10 cellular contexts compared by ENCODE assay signal in the genomic region with DNA sequence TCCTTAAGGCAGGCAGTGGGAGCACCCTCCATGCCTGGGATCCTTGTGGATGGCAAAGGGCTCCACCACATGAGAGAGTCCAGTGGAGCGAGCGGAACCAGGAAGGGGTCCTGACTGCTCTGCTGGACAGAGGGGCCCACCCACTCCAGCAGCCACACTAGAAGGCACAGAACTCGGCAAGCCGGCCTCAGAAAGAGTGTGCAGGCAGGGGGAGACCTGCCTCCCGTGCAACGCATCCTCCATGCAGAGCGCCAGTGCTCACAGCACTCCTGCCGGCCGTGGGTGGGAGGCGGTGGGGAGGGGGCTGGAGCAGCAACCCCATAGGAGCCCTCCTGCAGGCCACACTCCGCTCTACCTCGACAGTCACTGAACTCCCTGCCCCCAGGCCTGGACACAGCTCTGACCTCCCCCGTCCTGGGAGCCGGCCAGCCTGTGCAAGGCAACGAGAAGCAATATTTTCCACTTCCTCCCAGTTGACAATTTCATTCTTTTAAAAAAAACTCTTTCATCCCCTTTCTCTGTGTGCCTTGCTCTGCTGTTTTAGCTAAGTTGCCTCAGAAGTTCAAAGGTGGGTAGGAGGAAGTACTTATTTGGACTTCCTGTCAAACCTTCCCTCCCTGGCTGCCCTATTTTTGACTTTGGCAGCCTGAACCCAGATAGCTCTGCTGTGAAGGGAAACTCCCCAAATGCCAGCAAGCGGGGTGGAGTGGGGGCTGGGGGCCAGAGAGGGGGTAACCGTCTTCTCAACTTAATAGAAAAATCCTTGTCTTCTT. TPM values are rescaled to one million over a fixed set of nuclear protein-coding genes. Genes with fewer than 3 reads are reported as not detected.
DNase-seq lines count a peak whose midpoint lies in the region; ATAC-seq, FAIRE-seq and TF ChIP-seq lines count a peak whose summit lies in the region.
"Had no signal": no experiment of that assay in that cellular context is flagged by ENCODE, and none has a peak within 500 bp of the region (broad histone marks: within the 10 kb centered on the region; RNA-seq: fewer than 3 reads in every experiment).

No MANE protein-coding gene starts in this region.

- H3F3A ChIP-seq in GM23338 (replicated peaks; ENCODE audit: low read depth) = no peaks in the 10 kb centered on the region
- H3F3A ChIP-seq in smooth muscle cell (ENCODE audit: low read depth) = peaks cover 6% of the 10 kb centered on the region

- H3K27ac Mint-ChIP-seq in GM23338 = no peak overlapping the region
- H3K27ac Mint-ChIP-seq in activated T-cell treated with anti-CD3 and anti-CD28 coated beads, Interleukin-2, amount 50 U/mL, for 24 hours = peak overlapping the region; percentile 95

- H3K9me2 ChIP-seq in GM23338 (ENCODE audit: insufficient read depth) = 0 out of 2 replicates have a peak, but pooled peaks cover 6% of the 10 kb centered on the region

- no peak overlapping the region for H3K4me3 ChIP-seq in GM23338
- H3K4me3 ChIP-seq in kidney (ENCODE audit: low read length in 2 of 2) = no peak overlapping the region
- no peak overlapping the region for H3K4me3 ChIP-seq in testis
- H3K4me3 ChIP-seq in smooth muscle cell = no peak overlapping the region

- TF ChIP-seq CTCF in GM10266 (IDR thresholded peaks at IDR 0.05; ENCODE audit: control insufficient read depth, insufficient read depth, low read depth, missing control alignments) (no peak), GM23338 (conservative IDR thresholded peaks at IDR 0.05; ENCODE audit: low read depth in 2 of 2) (0 out of 4 replicates have a peak, but pooled peaks of 1 of the 2 experiments have one; percentile 13), kidney (IDR thresholded peaks at IDR 0.05; ENCODE audit: borderline replicate concordance, extremely low read depth, insufficient read depth) (no peak), testis (IDR thresholded peaks at IDR 0.05) (no peak), smooth muscle cell (IDR thresholded peaks at IDR 0.05; ENCODE audit: borderline replicate concordance, insufficient read depth, poor library complexity, severe bottlenecking) (no peak)

- peak; percentile 78 for ATAC-seq in GM23338

- H4K20me1 ChIP-seq in GM23338 (replicated peaks; ENCODE audit: insufficient read depth) (no peaks in the 10 kb centered on the region), smooth muscle cell (ENCODE audit: low read depth) (no peaks in the 10 kb centered on the region)

- H3K36me3 ChIP-seq in GM23338 (ENCODE audit: insufficient read depth) = no peaks in the 10 kb centered on the region
- no peaks in the 10 kb centered on the region for H3K36me3 ChIP-seq in kidney (ENCODE audit: control insufficient read depth in 1 of 2, insufficient read depth in 2 of 2, low read length in 2 of 2)
- no peaks in the 10 kb centered on the region for H3K36me3 ChIP-seq in testis (ENCODE audit: low read depth, missing control alignments)
- H3K36me3 ChIP-seq in smooth muscle cell (ENCODE audit: low read depth) = no peaks in the 10 kb centered on the region

- H3K27ac ChIP-seq in GM23338 (ENCODE audit: low read depth) (no peak overlapping the region), kidney (ENCODE audit: low read depth in 2 of 2, low read length in 2 of 2) (peak overlapping the region in 1 of 2 donors; percentile 70), testis (peak overlapping the region in 1 of 2 donors; percentile 11), smooth muscle cell (ENCODE audit: low read depth) (no peak overlapping the region)

- H3K27me3 ChIP-seq in GM23338 (ENCODE audit: insufficient read depth) (no peaks in the 10 kb centered on the region), testis (no peaks in the 10 kb centered on the region), smooth muscle cell (ENCODE audit: low read depth) (no peaks in the 10 kb centered on the region)

- H2AFZ ChIP-seq in GM23338 = 0 out of 2 replicates have a peak overlapping the region, but pooled peaks have one; percentile 32
- H2AFZ ChIP-seq in smooth muscle cell (ENCODE audit: low read depth) = no peak overlapping the region

- no peak overlapping the region for H3K4me2 ChIP-seq in GM23338
- no peak overlapping the region for H3K4me2 ChIP-seq in smooth muscle cell

- H3K79me2 ChIP-seq in GM23338 (replicated peaks; ENCODE audit: insufficient read depth) (no peaks in the 10 kb centered on the region), smooth muscle cell (ENCODE audit: low read depth) (no peaks in the 10 kb centered on the region)

- intact Hi-C loops in kidney (cut with DNase I) (no loop called here), testis (cut with DNase I; ENCODE audit: low total_unique reads) (no loop called here)

- peaks cover 27% of the 10 kb centered on the region for H3K4me1 Mint-ChIP-seq in GM23338
- H3K4me1 Mint-ChIP-seq in activated T-cell treated with anti-CD3 and anti-CD28 coated beads, Interleukin-2, amount 50 U/mL, for 24 hours (ENCODE audit: low read depth) = peaks cover 92% of the 10 kb centered on the region

- H3K4me1 ChIP-seq in GM23338 (ENCODE audit: insufficient read depth) = no peaks in the 10 kb centered on the region; the same call in none of the 2 replicates
- peaks cover 0 to 6% of the 10 kb centered on the region in 2 donors for H3K4me1 ChIP-seq in kidney (ENCODE audit: control insufficient read depth in 1 of 2, insufficient read depth in 1 of 2, low read depth in 1 of 2, low read length in 2 of 2)
- peaks cover 34% of the 10 kb centered on the region for H3K4me1 ChIP-seq in testis
- H3K4me1 ChIP-seq in smooth muscle cell (ENCODE audit: low read depth) = peaks cover 7% of the 10 kb centered on the region

- H3K9me3 ChIP-seq in kidney (ENCODE audit: control insufficient read depth in 1 of 2, low read length in 2 of 2) = no peaks in the 10 kb centered on the region
- no peaks in the 10 kb centered on the region for H3K9me3 ChIP-seq in testis
- H3K9me3 ChIP-seq in smooth muscle cell (replicated peaks; ENCODE audit: low read depth) = no peaks in the 10 kb centered on the region

- no peak for FAIRE-seq in kidney (lab: Jason Lieb, UNC)
- FAIRE-seq: astrocyte had no signal

- H3K27me3 Mint-ChIP-seq in GM23338 (ENCODE audit: insufficient read depth, low read depth, poor library complexity) = peaks cover 6% of the 10 kb centered on the region
- H3K27me3 Mint-ChIP-seq in activated T-cell treated with anti-CD3 and anti-CD28 coated beads, Interleukin-2, amount 50 U/mL, for 24 hours = no peaks in the 10 kb centered on the region

- 46 to 57% methylated on average over 14 to 17 of the region's 17 CpGs for WGBS in testis, 2 donors
- 65% methylated on average over 17 of the region's 17 CpGs for WGBS in smooth muscle cell (ENCODE audit: low lambda C conversion rate)

- H3K9me3 Mint-ChIP-seq in GM23338 = no peaks in the 10 kb centered on the region; the same call in 2 of the 3 replicates
- H3K9me3 Mint-ChIP-seq in activated T-cell treated with anti-CD3 and anti-CD28 coated beads, Interleukin-2, amount 50 U/mL, for 24 hours = no peaks in the 10 kb centered on the region

- H3K9ac ChIP-seq in kidney (ENCODE audit: low read length in 2 of 2) (no peak overlapping the region), smooth muscle cell (ENCODE audit: low read depth) (no peak overlapping the region)

- H3K36me3 Mint-ChIP-seq in GM23338 (ENCODE audit: low read depth) = no peaks in the 10 kb centered on the region
- no peaks in the 10 kb centered on the region for H3K36me3 Mint-ChIP-seq in activated T-cell treated with anti-CD3 and anti-CD28 coated beads, Interleukin-2, amount 50 U/mL, for 24 hours (ENCODE audit: low read depth)

- TF ChIP-seq POLR2A in testis (IDR thresholded peaks at IDR 0.05) = no peak

- H3K4me3 Mint-ChIP-seq in GM23338 = no peak overlapping the region
- H3K4me3 Mint-ChIP-seq in activated T-cell treated with anti-CD3 and anti-CD28 coated beads, Interleukin-2, amount 50 U/mL, for 24 hours = peak overlapping the region; percentile 70

- DNase-seq in GM10266 (ENCODE audit: extremely low spot score) (peak; percentile 68), GM23338 (ENCODE audit: low spot score) (no peak), NAMALWA (ENCODE audit: low spot score) (peak; percentile 33), kidney (peak; percentile 90), testis (peak; percentile 41), 8988T (no peak), smooth muscle cell (lab: John Stamatoyannopoulos, UW; ENCODE audit: unreplicated experiment) (no peak)
- DNase-seq in activated T-cell treated with anti-CD3 and anti-CD28 coated beads, Interleukin-2, amount 50 U/mL, for 24 hours = peak; percentile 79

TF ChIP-seq in GM23338, 12 proteins besides CTCF, POLR2A, EP300 and RAD21 (continues in another document):
- TF ChIP-seq, protein P1, sequence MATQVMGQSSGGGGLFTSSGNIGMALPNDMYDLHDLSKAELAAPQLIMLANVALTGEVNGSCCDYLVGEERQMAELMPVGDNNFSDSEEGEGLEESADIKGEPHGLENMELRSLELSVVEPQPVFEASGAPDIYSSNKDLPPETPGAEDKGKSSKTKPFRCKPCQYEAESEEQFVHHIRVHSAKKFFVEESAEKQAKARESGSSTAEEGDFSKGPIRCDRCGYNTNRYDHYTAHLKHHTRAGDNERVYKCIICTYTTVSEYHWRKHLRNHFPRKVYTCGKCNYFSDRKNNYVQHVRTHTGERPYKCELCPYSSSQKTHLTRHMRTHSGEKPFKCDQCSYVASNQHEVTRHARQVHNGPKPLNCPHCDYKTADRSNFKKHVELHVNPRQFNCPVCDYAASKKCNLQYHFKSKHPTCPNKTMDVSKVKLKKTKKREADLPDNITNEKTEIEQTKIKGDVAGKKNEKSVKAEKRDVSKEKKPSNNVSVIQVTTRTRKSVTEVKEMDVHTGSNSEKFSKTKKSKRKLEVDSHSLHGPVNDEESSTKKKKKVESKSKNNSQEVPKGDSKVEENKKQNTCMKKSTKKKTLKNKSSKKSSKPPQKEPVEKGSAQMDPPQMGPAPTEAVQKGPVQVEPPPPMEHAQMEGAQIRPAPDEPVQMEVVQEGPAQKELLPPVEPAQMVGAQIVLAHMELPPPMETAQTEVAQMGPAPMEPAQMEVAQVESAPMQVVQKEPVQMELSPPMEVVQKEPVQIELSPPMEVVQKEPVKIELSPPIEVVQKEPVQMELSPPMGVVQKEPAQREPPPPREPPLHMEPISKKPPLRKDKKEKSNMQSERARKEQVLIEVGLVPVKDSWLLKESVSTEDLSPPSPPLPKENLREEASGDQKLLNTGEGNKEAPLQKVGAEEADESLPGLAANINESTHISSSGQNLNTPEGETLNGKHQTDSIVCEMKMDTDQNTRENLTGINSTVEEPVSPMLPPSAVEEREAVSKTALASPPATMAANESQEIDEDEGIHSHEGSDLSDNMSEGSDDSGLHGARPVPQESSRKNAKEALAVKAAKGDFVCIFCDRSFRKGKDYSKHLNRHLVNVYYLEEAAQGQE (IDR thresholded peaks at IDR 0.05; ENCODE audit: unreplicated experiment) = no peak
- TF ChIP-seq CREB1 (CRISPR knock-in tag; IDR thresholded peaks at IDR 0.05; ENCODE audit: low read depth) (no peak), EZH2phosphoT487 (IDR thresholded peaks at IDR 0.05; ENCODE audit: unreplicated experiment) (no peak)

RNA-seq across cellular contexts. Expression of a gene that starts 5.3 kb away (rescaled TPM):
- 0.35 and 0.38 TPM in 2 replicates for total RNA-seq in GM23338 (2014; rRNA removed; shearing (Covaris generic))
- polyA plus RNA-seq in GM23338 (2016; fragmentation: Nextera tagmentation; extraction: Ambion mirVana) (0.26 and 0.77 TPM in 2 replicates), kidney (ENCODE audit: insufficient read depth, low read depth, low replicate concordance) (4.6 TPM), testis (ENCODE audit: insufficient read depth, low read depth, low replicate concordance) (14.2 TPM), smooth muscle cell (2.2 and 2.7 TPM in 2 replicates)
- total RNA-seq in kidney (48.8 TPM), testis (10 to 100 TPM in 1 of 2 donors, 1 to 10 TPM in 1; 8.6 to 11.5 TPM), smooth muscle cell (0.45 and 0.54 TPM in 2 replicates)
- total RNA-seq: pulmonary artery endothelial cell had no signal

Comparison
In these comparisons a context has a peak if more than half of its experiments do, and no peak if none do; other contexts are left out.
1. DNase-seq: peak in GM10266 (single experiment), NAMALWA (single experiment), activated T-cell treated with anti-CD3 and anti-CD28 coated beads, Interleukin-2, amount 50 U/mL, for 24 hours (single experiment), kidney (single experiment) and testis (single experiment); none in GM23338 (single experiment), 8988T (single experiment) and smooth muscle cell (single experiment).